ENCODE assay signal across 16 cellular contexts in the genomic region with DNA sequence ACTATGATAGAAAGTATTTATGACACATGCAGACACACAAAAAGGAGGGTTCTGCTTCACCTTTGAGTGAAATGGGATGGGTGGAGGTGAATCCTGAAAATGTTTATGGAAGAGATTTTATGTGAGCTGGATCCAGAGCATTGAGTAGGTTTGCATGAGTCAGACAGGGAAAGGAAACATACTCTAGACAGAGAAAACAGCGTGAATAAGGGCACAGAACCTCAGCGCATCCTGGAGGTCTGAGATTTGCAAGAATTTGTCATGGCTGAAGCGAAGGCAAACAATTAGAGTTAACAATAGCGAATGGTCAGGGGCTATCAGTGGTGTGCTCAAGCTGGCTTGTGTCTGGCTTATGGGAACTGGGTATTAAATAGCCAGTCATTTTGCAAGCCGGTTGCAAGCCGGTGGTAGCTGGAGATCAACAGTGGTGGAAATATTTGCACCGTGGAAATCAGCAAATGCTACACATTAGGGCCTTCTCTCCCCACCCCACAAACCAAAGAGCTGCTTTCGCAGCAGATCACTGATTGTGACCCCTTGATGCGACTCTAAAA. TPM values are rescaled to one million over a fixed set of nuclear protein-coding genes. Genes with fewer than 3 reads are reported as not detected.
DNase-seq lines count a peak whose midpoint lies in the region; ATAC-seq, FAIRE-seq and TF ChIP-seq lines count a peak whose summit lies in the region.
"Had no signal": no experiment of that assay in that cellular context is flagged by ENCODE, and none has a peak within 500 bp of the region (broad histone marks: within the 10 kb centered on the region; RNA-seq: fewer than 3 reads in every experiment).

No MANE protein-coding gene starts in this region.

- TF ChIP-seq CTCF in CD8-positive, alpha-beta T cell (IDR thresholded peaks at IDR 0.05) = no peak
- no peak for TF ChIP-seq CTCF in MM.1S (IDR thresholded peaks at IDR 0.05; ENCODE audit: low read length)
- TF ChIP-seq CTCF in D721Med (IDR thresholded peaks at IDR 0.05; ENCODE audit: insufficient read depth, missing control alignments) = no peak
- no peak for TF ChIP-seq CTCF in GM20000 (IDR thresholded peaks at IDR 0.05; ENCODE audit: extremely low read depth, missing control alignments)

- peak overlapping the region; percentile 83 for H2AFZ ChIP-seq in MM.1S (ENCODE audit: low read length)

- CTCF ChIA-PET in CD8-positive, alpha-beta T cell (lab: Charles Lee) = no interaction called here

- POLR2A ChIA-PET in CD8-positive, alpha-beta T cell (lab: Charles Lee) = no interaction called here

- intact Hi-C loops in CD8-positive, alpha-beta T cell (cut with DNase I, micrococcal nuclease) = no loop called here

- no peak overlapping the region for H3K4me3 ChIP-seq in CD8-positive, alpha-beta T cell (ENCODE audit: low read depth, low read length)
- H3K4me3 ChIP-seq in MM.1S (ENCODE audit: low read length) (0 out of 2 replicates have a peak overlapping the region, but pooled peaks have one; percentile 2), iPS-20b (ENCODE audit: low read length) (no peak overlapping the region)
- H3K4me3 ChIP-seq: A549 had no signal

- no peaks in the 10 kb centered on the region for H3K9me3 ChIP-seq in CD8-positive, alpha-beta T cell (ENCODE audit: low read length)
- H3K9me3 ChIP-seq in MM.1S (replicated peaks; ENCODE audit: insufficient read depth, low read length) = no peaks in the 10 kb centered on the region
- no peaks in the 10 kb centered on the region for H3K9me3 ChIP-seq in iPS-20b (ENCODE audit: insufficient read depth, low read depth, low read length)
- H3K9me3 ChIP-seq: A549 had no signal

- no peak for DNase-seq in CD8-positive, alpha-beta T cell
- DNase-seq in MM.1S (no peak), D721Med (ENCODE audit: insufficient read length, low spot score) (no peak), GM20000 (ENCODE audit: low spot score) (no peak)
- DNase-seq: cortex of kidney; HFFc6; left cardiac atrium; NCI-H446 treated with DMSO at 0.1 percent for 48 hours; stimulated activated CD4-positive, alpha-beta T cell treated with anti-CD3 and anti-CD28 coated beads, Interleukin-12 subunit alpha, Interleukin-12 subunit beta, amount 100 ng/mL, for 4 hours had no signal

- peaks cover 28% of the 10 kb centered on the region for H3K36me3 Mint-ChIP-seq in CD8-positive, alpha-beta T cell

- ATAC-seq in CD8-positive, alpha-beta T cell = no peak
- ATAC-seq in GM21825 (IDR thresholded peaks at IDR 0.05; ENCODE audit: unreplicated experiment) (peak; percentile 26), HG02642 (IDR thresholded peaks at IDR 0.05; ENCODE audit: poor library complexity, unreplicated experiment) (no peak), GM19452 (IDR thresholded peaks at IDR 0.05; ENCODE audit: unreplicated experiment) (no peak)
- ATAC-seq: left cardiac atrium had no signal

- no peaks in the 10 kb centered on the region for H3K4me1 ChIP-seq in CD8-positive, alpha-beta T cell (ENCODE audit: insufficient read depth, low read length)
- H3K4me1 ChIP-seq in MM.1S (ENCODE audit: low read length) (peaks cover 15% of the 10 kb centered on the region), iPS-20b (ENCODE audit: insufficient read depth, low read length) (peaks cover 26% of the 10 kb centered on the region)

- no peak for FAIRE-seq in D721Med (lab: Jason Lieb, UNC)
- FAIRE-seq: A549, frontal cortex, urothelium cell line had no signal

- no peaks in the 10 kb centered on the region for H3F3A ChIP-seq in MM.1S (ENCODE audit: insufficient read depth, low read length)

- peak overlapping the region; percentile 4 for H3K27ac Mint-ChIP-seq in CD8-positive, alpha-beta T cell
- H3K27ac Mint-ChIP-seq: HFFc6 had no signal

- H3K9ac ChIP-seq in MM.1S (ENCODE audit: low read length) = no peak overlapping the region
- H3K9ac ChIP-seq in iPS-20b (ENCODE audit: low read depth, low read length) = peak overlapping the region; percentile 33; the same call in 1 of the 2 replicates

- no peaks in the 10 kb centered on the region for H3K9me3 Mint-ChIP-seq in CD8-positive, alpha-beta T cell

- peak overlapping the region; percentile 37 for H3K4me2 ChIP-seq in MM.1S (ENCODE audit: low read depth, low read length)
- H3K4me2 ChIP-seq: A549 had no signal

- H3K79me2 ChIP-seq in MM.1S (ENCODE audit: low read length) = no peaks in the 10 kb centered on the region

- H3K36me3 ChIP-seq in CD8-positive, alpha-beta T cell (ENCODE audit: insufficient read depth, low read length) = no peaks in the 10 kb centered on the region
- H3K36me3 ChIP-seq in MM.1S (replicated peaks; ENCODE audit: insufficient read depth, low read length) (no peaks in the 10 kb centered on the region), iPS-20b (ENCODE audit: insufficient read depth, low read depth, low read length) (no peaks in the 10 kb centered on the region)

- H4K20me1 ChIP-seq in MM.1S (ENCODE audit: insufficient read depth, low read length) = no peaks in the 10 kb centered on the region

- H3K27ac ChIP-seq in CD8-positive, alpha-beta T cell (ENCODE audit: low read depth, low read length) = no peak overlapping the region
- H3K27ac ChIP-seq in MM.1S (ENCODE audit: low read length) (peak overlapping the region; percentile 26; the same call in 1 of the 2 replicates), iPS-20b (ENCODE audit: low read length) (peak overlapping the region; percentile 32)

- H3K4me1 Mint-ChIP-seq in CD8-positive, alpha-beta T cell (ENCODE audit: low read depth) = peaks cover 33% of the 10 kb centered on the region

- H3K27me3 ChIP-seq in CD8-positive, alpha-beta T cell (ENCODE audit: insufficient read depth, low read length) = no peaks in the 10 kb centered on the region
- H3K27me3 ChIP-seq in MM.1S (replicated peaks; ENCODE audit: insufficient read depth, low read length) (no peaks in the 10 kb centered on the region), iPS-20b (ENCODE audit: insufficient read depth, low read length) (no peaks in the 10 kb centered on the region)

- no peaks in the 10 kb centered on the region for H3K27me3 Mint-ChIP-seq in CD8-positive, alpha-beta T cell (ENCODE audit: low read depth)

- H3K4me3 Mint-ChIP-seq in CD8-positive, alpha-beta T cell = no peak overlapping the region
- H3K4me3 Mint-ChIP-seq: HFFc6 had no signal

- H3K9me2 ChIP-seq in MM.1S (replicated peaks; ENCODE audit: insufficient read depth, low read length) = no peaks in the 10 kb centered on the region

RNA-seq across cellular contexts. Expression of a gene that starts 36.4 kb away (rescaled TPM):
- 1 to 10 TPM; 7.1 to 8.6 TPM for total RNA-seq in CD8-positive, alpha-beta T cell
